ENCODE assay signal across 8 cellular contexts in genomic region chr18:11906926-11907874, GRCh38. TPM values are rescaled to one million over a fixed set of nuclear protein-coding genes. Genes with fewer than 3 reads are reported as not detected.
A peak's percentile ranks its signal among the peaks of the same experiment; 100 is the strongest.
DNase-seq lines count a peak whose midpoint lies in the region; ATAC-seq and FAIRE-seq lines count a peak whose summit lies in the region.

No MANE protein-coding gene starts in this region.

- peak overlapping the region; percentile 92 for H3K4me3 Mint-ChIP-seq in activated T-helper 17 cell treated with anti-CD3 and anti-CD28 coated beads, Interleukin-2, amount 50 U/mL, for 72 hours

- H3K27me3 Mint-ChIP-seq in activated T-helper 17 cell treated with anti-CD3 and anti-CD28 coated beads, Interleukin-2, amount 50 U/mL, for 72 hours: no peaks in the 10 kb centered on the region

- DNase-seq in NCI-H146 (lab: John Stamatoyannopoulos, UW) (peak; percentile 67), NCI-H146 treated with DMSO at 0.1 percent for 48 hours (lab: John Stamatoyannopoulos, UW; ENCODE audit: unreplicated experiment) (no peak), NCI-H128 (lab: John Stamatoyannopoulos, UW; ENCODE audit: unreplicated experiment) (no peak), SK-N-DZ (ENCODE audit: low spot score) (no peak)

- peaks cover 8% of the 10 kb centered on the region for H3K4me1 Mint-ChIP-seq in activated T-helper 17 cell treated with anti-CD3 and anti-CD28 coated beads, Interleukin-2, amount 50 U/mL, for 72 hours

- no peaks in the 10 kb centered on the region for H3K9me3 ChIP-seq in stomach smooth muscle (ENCODE audit: control insufficient read depth in 2 of 2, low read length in 2 of 2)

- peaks cover 31% of the 10 kb centered on the region for H3K36me3 Mint-ChIP-seq in activated T-helper 17 cell treated with anti-CD3 and anti-CD28 coated beads, Interleukin-2, amount 50 U/mL, for 72 hours (ENCODE audit: low read depth)

- no peak for ATAC-seq in activated T-helper 17 cell treated with anti-CD3 and anti-CD28 coated beads, Interleukin-2, amount 50 U/mL, for 72 hours (replicated peaks)
- ATAC-seq in GM19023 (IDR thresholded peaks at IDR 0.05; ENCODE audit: unreplicated experiment): no peak

- H3K4me1 ChIP-seq in stomach smooth muscle (ENCODE audit: control insufficient read depth, insufficient read depth, low read length): peaks cover 9% of the 10 kb centered on the region

- H3K9me3 Mint-ChIP-seq in activated T-helper 17 cell treated with anti-CD3 and anti-CD28 coated beads, Interleukin-2, amount 50 U/mL, for 72 hours: no peaks in the 10 kb centered on the region

- peak overlapping the region; percentile 90 for H3K27ac Mint-ChIP-seq in activated T-helper 17 cell treated with anti-CD3 and anti-CD28 coated beads, Interleukin-2, amount 50 U/mL, for 72 hours

- H3K27me3 ChIP-seq in stomach smooth muscle (ENCODE audit: control insufficient read depth in 1 of 2, insufficient read depth in 2 of 2, low read length in 2 of 2): no peaks in the 10 kb centered on the region

- peaks cover 8 to 12% of the 10 kb centered on the region in 2 donors for H3K36me3 ChIP-seq in stomach smooth muscle (ENCODE audit: control insufficient read depth in 2 of 2, insufficient read depth in 2 of 2, low read length in 2 of 2)

- peak overlapping the region; percentile 91 to 97 for H3K4me3 ChIP-seq in stomach smooth muscle (ENCODE audit: low read length in 2 of 2)

- FAIRE-seq in islet of Langerhans (lab: Jason Lieb, UNC): peak; percentile 88

- no peak overlapping the region for H3K27ac ChIP-seq in stomach smooth muscle (ENCODE audit: low read length)

- peak overlapping the region; percentile 21 to 99 for H3K9ac ChIP-seq in stomach smooth muscle (ENCODE audit: low read length in 2 of 2)

RNA-seq across cellular contexts. Expression of gene MPPE1, which starts 0.9 kb away (rescaled TPM):
- total RNA-seq in activated T-helper 17 cell treated with anti-CD3 and anti-CD28 coated beads, Interleukin-2, amount 50 U/mL, for 72 hours: 10 to 100 TPM; 34.4 to 38.1 TPM
- 15.1 and 16.8 TPM in 2 replicates for polyA plus RNA-seq in SK-N-DZ (2014; cell fraction: cytosol; rRNA removed)
- polyA plus RNA-seq in SK-N-DZ (2014; cell fraction: nucleus; rRNA removed): 39.0 and 48.1 TPM in 2 replicates

RNA-seq across cellular contexts. Expression of gene CHMP1B, which starts 56.0 kb away (rescaled TPM):
- 10 to 100 TPM; 18.8 to 21.5 TPM for total RNA-seq in activated T-helper 17 cell treated with anti-CD3 and anti-CD28 coated beads, Interleukin-2, amount 50 U/mL, for 72 hours
- polyA plus RNA-seq in SK-N-DZ (2014; cell fraction: cytosol; rRNA removed): 47.5 and 47.8 TPM in 2 replicates
- 21.3 and 23.5 TPM in 2 replicates for polyA plus RNA-seq in SK-N-DZ (2014; cell fraction: nucleus; rRNA removed)
